ENCODE assay signal across 20 cellular contexts in the genomic region with DNA sequence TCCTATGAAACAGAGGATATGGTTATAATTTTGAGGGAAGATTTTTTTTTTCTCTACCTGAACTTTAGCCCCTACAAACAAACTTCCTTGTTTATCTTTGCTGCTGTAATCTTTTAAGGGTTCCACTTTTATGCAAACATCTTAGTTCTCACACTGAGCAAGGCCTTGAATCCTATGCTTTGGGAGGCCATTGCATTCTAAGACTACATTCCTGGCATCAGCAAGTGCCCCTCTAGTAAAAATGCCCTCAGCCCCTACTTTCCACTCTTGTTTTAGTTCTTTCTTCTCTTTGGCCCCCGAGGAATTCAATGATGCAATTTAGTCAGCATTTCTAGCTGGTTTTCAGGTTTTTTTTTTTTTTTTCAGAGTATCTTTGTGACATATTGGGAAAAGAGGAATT. TPM values are rescaled to one million over a fixed set of nuclear protein-coding genes. Genes with fewer than 3 reads are reported as not detected.
DNase-seq lines count a peak whose midpoint lies in the region; ATAC-seq, FAIRE-seq and TF ChIP-seq lines count a peak whose summit lies in the region.
"Had no signal": no experiment of that assay in that cellular context is flagged by ENCODE, and none has a peak within 500 bp of the region (broad histone marks: within the 10 kb centered on the region; RNA-seq: fewer than 3 reads in every experiment).

No MANE protein-coding gene starts in this region.

- ATAC-seq in stimulated activated naive CD8-positive, alpha-beta T cell treated with anti-CD3 and anti-CD28 coated beads, Interleukin-15, amount 100 ng/mL, for 72 hours, result no peak
- ATAC-seq in left lobe of liver (peak; percentile 57), pancreas (peak; percentile 82 to 92 (median 86)), GM19455 (IDR thresholded peaks at IDR 0.05; ENCODE audit: unreplicated experiment) (no peak), GM18858 (IDR thresholded peaks at IDR 0.05; ENCODE audit: unreplicated experiment) (no peak)

- no peaks in the 10 kb centered on the region for H3K9me3 ChIP-seq in pancreas

- no peak overlapping the region for H3K4me3 ChIP-seq in pancreas
- H3K4me3 ChIP-seq: GM12878 had no signal

- no peak for DNase-seq in stimulated activated naive CD8-positive, alpha-beta T cell treated with anti-CD3 and anti-CD28 coated beads, Interleukin-15, amount 100 ng/mL, for 72 hours
- DNase-seq in left lobe of liver (ENCODE audit: low spot score) (no peak), pancreas (no peak), inferior parietal cortex (ENCODE audit: extremely low spot score) (no peak), NCI-H128 (lab: John Stamatoyannopoulos, UW; ENCODE audit: unreplicated experiment) (no peak)
- DNase-seq: activated CD4-positive, alpha-beta T cell treated with anti-CD3 and anti-CD28 coated beads, Interleukin-2, amount 50 U/mL, for 4 hours; activated CD4-positive, CD25-positive, alpha-beta regulatory T cell; activated naive CD4-positive, alpha-beta T cell treated with anti-CD3 and anti-CD28 coated beads, Interleukin-2, amount 10 ng/mL, durations not matched to agents 7 days and 5 days; effector memory CD4-positive, alpha-beta T cell; nucleus accumbens; stimulated activated CD4-positive, alpha-beta T cell treated with anti-CD3 and anti-CD28 coated beads, Interleukin-2, amount 100 ng/mL, for 24 hours; substantia nigra had no signal

- no peaks in the 10 kb centered on the region for H3K36me3 Mint-ChIP-seq in stimulated activated naive CD8-positive, alpha-beta T cell treated with anti-CD3 and anti-CD28 coated beads, Interleukin-15, Interleukin-2, amounts not matched to agents 100 ng/mL and 50 ng/mL, for 24 hours (ENCODE audit: low read depth)
- H3K36me3 Mint-ChIP-seq: activated naive CD4-positive, alpha-beta T cell treated with anti-CD3 and anti-CD28 coated beads, Interleukin-2, amount 10 ng/mL, durations not matched to agents 7 days and 5 days; naive B cell; T-cell had no signal

- no peaks in the 10 kb centered on the region for H3K36me3 ChIP-seq in pancreas

- peak overlapping the region in 3 of 4 donors; percentile 34 to 70 (median 62) for H3K27ac ChIP-seq in pancreas
- H3K27ac ChIP-seq: 22Rv1 had no signal

- H3K4me1 ChIP-seq in pancreas, result peaks cover 8 to 21% (median 20%) of the 10 kb centered on the region in 3 donors

- intact Hi-C loops in pancreas (cut with DNase I), result no loop called here

- no peaks in the 10 kb centered on the region for H3K27me3 ChIP-seq in pancreas

- TF ChIP-seq CTCF in pancreas (IDR thresholded peaks at IDR 0.05), result no peak

- H3K9me3 Mint-ChIP-seq in stimulated activated naive CD8-positive, alpha-beta T cell treated with anti-CD3 and anti-CD28 coated beads, Interleukin-15, Interleukin-2, amounts not matched to agents 100 ng/mL and 50 ng/mL, for 24 hours, result no peaks in the 10 kb centered on the region
- H3K9me3 Mint-ChIP-seq in stimulated activated naive CD8-positive, alpha-beta T cell treated with anti-CD3 and anti-CD28 coated beads, Interleukin-15, amount 100 ng/mL, for 72 hours, result no peaks in the 10 kb centered on the region
- H3K9me3 Mint-ChIP-seq: activated naive CD4-positive, alpha-beta T cell treated with anti-CD3 and anti-CD28 coated beads, Interleukin-2, amount 10 ng/mL, durations not matched to agents 7 days and 5 days; naive B cell; T-cell had no signal

- no peak overlapping the region for H3K4me3 Mint-ChIP-seq in stimulated activated naive CD8-positive, alpha-beta T cell treated with anti-CD3 and anti-CD28 coated beads, Interleukin-15, Interleukin-2, amounts not matched to agents 100 ng/mL and 50 ng/mL, for 24 hours
- no peak overlapping the region for H3K4me3 Mint-ChIP-seq in stimulated activated naive CD8-positive, alpha-beta T cell treated with anti-CD3 and anti-CD28 coated beads, Interleukin-15, amount 100 ng/mL, for 72 hours
- H3K4me3 Mint-ChIP-seq: activated naive CD4-positive, alpha-beta T cell treated with anti-CD3 and anti-CD28 coated beads, Interleukin-2, amount 10 ng/mL, durations not matched to agents 7 days and 5 days; T-cell had no signal

- H3K27me3 Mint-ChIP-seq in stimulated activated naive CD8-positive, alpha-beta T cell treated with anti-CD3 and anti-CD28 coated beads, Interleukin-15, Interleukin-2, amounts not matched to agents 100 ng/mL and 50 ng/mL, for 24 hours, result no peaks in the 10 kb centered on the region
- H3K27me3 Mint-ChIP-seq in stimulated activated naive CD8-positive, alpha-beta T cell treated with anti-CD3 and anti-CD28 coated beads, Interleukin-15, amount 100 ng/mL, for 72 hours, result no peaks in the 10 kb centered on the region
- H3K27me3 Mint-ChIP-seq: activated naive CD4-positive, alpha-beta T cell treated with anti-CD3 and anti-CD28 coated beads, Interleukin-2, amount 10 ng/mL, durations not matched to agents 7 days and 5 days; naive B cell; T-cell had no signal

- 5 to 16% methylated on average over 1 of the region's 1 CpG for WGBS in pancreas, 2 donors

- peaks cover 21% of the 10 kb centered on the region for H3K4me1 Mint-ChIP-seq in stimulated activated naive CD8-positive, alpha-beta T cell treated with anti-CD3 and anti-CD28 coated beads, Interleukin-15, Interleukin-2, amounts not matched to agents 100 ng/mL and 50 ng/mL, for 24 hours (ENCODE audit: low read depth)
- H3K4me1 Mint-ChIP-seq in stimulated activated naive CD8-positive, alpha-beta T cell treated with anti-CD3 and anti-CD28 coated beads, Interleukin-15, amount 100 ng/mL, for 72 hours, result peaks cover 22% of the 10 kb centered on the region
- H3K4me1 Mint-ChIP-seq: naive B cell had no signal

- no peak for FAIRE-seq in pancreas (lab: Jason Lieb, UNC)
- FAIRE-seq: bronchial epithelial cell had no signal

- peak overlapping the region; percentile 3 for H3K27ac Mint-ChIP-seq in stimulated activated naive CD8-positive, alpha-beta T cell treated with anti-CD3 and anti-CD28 coated beads, Interleukin-15, Interleukin-2, amounts not matched to agents 100 ng/mL and 50 ng/mL, for 24 hours
- no peak overlapping the region for H3K27ac Mint-ChIP-seq in stimulated activated naive CD8-positive, alpha-beta T cell treated with anti-CD3 and anti-CD28 coated beads, Interleukin-15, amount 100 ng/mL, for 72 hours
- H3K27ac Mint-ChIP-seq: activated naive CD4-positive, alpha-beta T cell treated with anti-CD3 and anti-CD28 coated beads, Interleukin-2, amount 10 ng/mL, durations not matched to agents 7 days and 5 days; T-cell had no signal

RNA-seq across cellular contexts. Expression of a gene that starts 8.1 kb away (rescaled TPM):
- total RNA-seq in left lobe of liver, result 10.2 TPM
- 10 to 100 TPM; 10.6 to 21.3 (median 16.5) TPM for total RNA-seq in pancreas
- polyA plus RNA-seq in pancreas, result 10 to 100 TPM; 12.5 to 24.8 TPM

Comparison
In these comparisons a context has a peak if more than half of its experiments do, and no peak if none do; other contexts are left out.
1. ATAC-seq: peak in left lobe of liver (single experiment) and pancreas (4 of 4); none in stimulated activated naive CD8-positive, alpha-beta T cell treated with anti-CD3 and anti-CD28 coated beads, Interleukin-15, amount 100 ng/mL, for 72 hours (single experiment), GM19455 (single experiment) and GM18858 (single experiment).